ENCODE assay signal across 11 cellular contexts in the genomic region with DNA sequence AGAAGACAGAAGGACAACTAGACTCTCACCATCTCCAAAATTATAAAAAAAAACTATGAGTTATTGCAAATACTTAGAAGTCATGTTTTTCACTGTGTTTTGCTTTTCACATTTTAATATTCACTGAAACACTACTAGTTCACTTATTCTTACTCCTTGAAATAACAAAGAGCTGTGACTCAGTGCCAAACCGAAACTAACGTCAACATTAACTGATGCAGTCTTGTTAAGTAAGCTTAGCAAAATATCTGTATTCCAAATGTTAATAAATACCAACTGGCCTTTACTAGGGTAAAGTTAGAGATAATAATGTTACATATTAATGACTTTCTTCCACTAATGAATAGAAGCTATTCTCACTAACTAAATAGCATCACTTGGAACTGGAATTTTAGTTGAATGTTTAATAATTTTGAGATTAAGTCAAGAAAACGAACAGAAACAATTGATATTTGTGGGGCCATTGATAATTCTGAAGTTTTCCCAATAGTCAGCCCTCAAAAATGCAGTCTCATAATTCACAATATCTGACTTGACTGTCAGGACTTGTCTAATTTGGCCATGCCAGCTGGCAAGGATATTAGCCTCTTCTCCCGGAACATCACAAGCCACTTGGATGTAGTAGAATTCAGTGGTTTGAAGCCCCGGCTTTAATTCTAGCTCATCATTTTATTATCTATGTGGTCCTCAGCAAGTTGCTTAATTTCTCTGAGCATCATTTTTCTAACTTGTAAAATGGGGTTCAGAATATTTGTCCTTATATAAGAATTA.
DNase-seq lines count a peak whose midpoint lies in the region; ATAC-seq, FAIRE-seq and TF ChIP-seq lines count a peak whose summit lies in the region.
"Had no signal": no experiment of that assay in that cellular context is flagged by ENCODE, and none has a peak within 500 bp of the region (broad histone marks: within the 10 kb centered on the region; RNA-seq: fewer than 3 reads in every experiment).

No MANE protein-coding gene starts in this region.

- DNase-seq in BJ (ENCODE audit: low read depth) (peak; percentile 49), cardiac fibroblast (ENCODE audit: low read depth in 2 of 2) (peak; percentile 86 to 91), medulla oblongata (ENCODE audit: extremely low spot score) (peak; percentile 9), D721Med (ENCODE audit: insufficient read length, low spot score) (no peak), inferior parietal cortex (ENCODE audit: extremely low spot score) (no peak), LoVo (ENCODE audit: low spot score) (no peak), NAMALWA (ENCODE audit: low spot score) (no peak)
- DNase-seq: activated naive CD4-positive, alpha-beta T cell; nephron progenitor cell had no signal

- POLR2A ChIA-PET in BJ (lab: Charles Lee): no interaction called here

- H3K4me3 ChIP-seq in BJ (ENCODE audit: low read depth, low read length) (no peak overlapping the region), cardiac fibroblast (replicated peaks in 1 of 2; ENCODE audit: low read depth in 2 of 2, low read length in 2 of 2) (no peak overlapping the region)

- H3K36me3 ChIP-seq in BJ (ENCODE audit: control insufficient read depth, insufficient read depth, low read length): no peaks in the 10 kb centered on the region

- no peak for FAIRE-seq in D721Med (lab: Jason Lieb, UNC)
- FAIRE-seq: frontal cortex had no signal

- ATAC-seq in HG03097 (IDR thresholded peaks at IDR 0.05; ENCODE audit: low FRiP score, unreplicated experiment): peak; percentile 57

- no peak for TF ChIP-seq CTCF in BJ (IDR thresholded peaks at IDR 0.05; ENCODE audit: insufficient read depth, low read depth, low read length)
- no peak for TF ChIP-seq CTCF in cardiac fibroblast (IDR thresholded peaks at IDR 0.05; ENCODE audit: low read depth, low read length)
- no peak for TF ChIP-seq CTCF in D721Med (IDR thresholded peaks at IDR 0.05; ENCODE audit: insufficient read depth, missing control alignments)

- CTCF ChIA-PET in BJ (lab: Yijun Ruan, JAX): interaction anchor here (0.6 to 1.6 kb wide), 5 partner anchors 10 to 517 kb away, joined by 3 to 5 read pairs (median 3); no protein-coding TSS in a partner anchor

- H3K27me3 ChIP-seq in BJ (ENCODE audit: control insufficient read depth, insufficient read depth, low read length): no peaks in the 10 kb centered on the region

Comparison
In these comparisons a context has a peak if more than half of its experiments do, and no peak if none do; other contexts are left out.
1. DNase-seq: peak in BJ (single experiment), cardiac fibroblast (2 of 2) and medulla oblongata (single experiment); none in D721Med (single experiment), inferior parietal cortex (single experiment), LoVo (single experiment) and NAMALWA (single experiment).